ENCODE assay signal across 15 cellular contexts in the genomic region with DNA sequence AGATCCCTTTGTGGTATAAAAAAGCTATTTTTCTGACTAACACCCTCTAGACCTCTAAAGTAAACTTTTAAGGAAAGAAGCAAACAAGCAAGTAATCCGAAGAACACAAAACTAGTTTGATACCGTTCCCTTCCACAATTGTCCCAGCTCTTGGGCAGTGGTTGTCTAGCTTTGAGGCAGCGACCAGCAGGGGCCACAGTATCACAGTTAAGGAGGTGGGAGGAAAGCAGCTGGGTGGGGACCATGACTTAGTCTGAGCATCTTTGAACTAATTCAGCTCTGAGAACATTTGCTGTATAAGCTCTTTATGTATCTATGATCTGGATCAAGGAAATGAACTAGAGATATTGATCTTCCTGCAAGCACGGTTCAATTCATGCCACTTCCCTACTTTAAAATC. TPM values are rescaled to one million over a fixed set of nuclear protein-coding genes. Genes with fewer than 3 reads are reported as not detected.
A peak's percentile ranks its signal among the peaks of the same experiment; 100 is the strongest.
DNase-seq lines count a peak whose midpoint lies in the region; ATAC-seq and TF ChIP-seq lines count a peak whose summit lies in the region.
"Had no signal": no experiment of that assay in that cellular context is flagged by ENCODE, and none has a peak within 500 bp of the region (broad histone marks: within the 10 kb centered on the region; RNA-seq: fewer than 3 reads in every experiment).

No MANE protein-coding gene starts in this region.

- CTCF ChIA-PET in HCT116 (lab: Charles Lee): interaction anchor here (1.0 to 1.2 kb wide), 2 partner anchors 395 to 913 kb away, joined by 3 to 5 read pairs; no protein-coding TSS in a partner anchor

- H3K4me1 ChIP-seq in HCT116 (ENCODE audit: control insufficient read depth in 1 of 2, insufficient read depth in 2 of 2, low read length in 2 of 2): no peaks in the 10 kb centered on the region
- no peaks in the 10 kb centered on the region for H3K4me1 ChIP-seq in endodermal cell (ENCODE audit: control insufficient read depth, insufficient read depth, low read length)
- H3K4me1 ChIP-seq: A549 had no signal

- H2AFZ ChIP-seq in HCT116 (ENCODE audit: low read depth, low read length, poor library complexity, severe bottlenecking): no peak overlapping the region

- in situ Hi-C loops in SK-MEL-5 (cut with HindIII; ENCODE audit: low pct_unique_long_range_greater_than_20kb, low sequenced_read_pairs): no loop called here

- no peak overlapping the region for H3K4me3 ChIP-seq in HCT116 (replicated peaks in 1 of 2; ENCODE audit: low read depth in 1 of 2, low read length in 2 of 2)
- H3K4me3 ChIP-seq in endodermal cell (ENCODE audit: low read length): no peak overlapping the region
- H3K4me3 ChIP-seq: A549 had no signal

- H3K9me3 ChIP-seq in HCT116 (ENCODE audit: control insufficient read depth in 1 of 2, insufficient read depth in 1 of 2, low read depth in 1 of 2, low read length in 2 of 2): no peaks in the 10 kb centered on the region
- no peaks in the 10 kb centered on the region for H3K9me3 ChIP-seq in endodermal cell (ENCODE audit: control insufficient read depth, low read length)
- H3K9me3 ChIP-seq: A549 had no signal

- TF ChIP-seq RAD21 in HCT116 (IDR thresholded peaks at IDR 0.05; ENCODE audit: low read depth): peak; percentile 43

- no peak for TF ChIP-seq POLR2A in HCT116 (IDR thresholded peaks at IDR 0.05; ENCODE audit: borderline replicate concordance, extremely low read depth, insufficient read depth, insufficient read length)

- H3K36me3 ChIP-seq in HCT116 (ENCODE audit: control insufficient read depth in 1 of 2, insufficient read depth in 2 of 2, low read length in 2 of 2) (no peaks in the 10 kb centered on the region), endodermal cell (ENCODE audit: control insufficient read depth, insufficient read depth, low read length) (no peaks in the 10 kb centered on the region)

- no peak overlapping the region for H3K4me2 ChIP-seq in HCT116 (ENCODE audit: low read length)
- H3K4me2 ChIP-seq: A549 had no signal

- H3K79me2 ChIP-seq in HCT116 (ENCODE audit: insufficient read depth, low read length): no peaks in the 10 kb centered on the region

- intact Hi-C loops in HCT116 (cut with micrococcal nuclease): loop anchor here (10.0 kb wide), 1 partner anchor 1089 kb away; no protein-coding TSS in a partner anchor

- no peaks in the 10 kb centered on the region for H3K4me1 Mint-ChIP-seq in endodermal cell
- H3K4me1 Mint-ChIP-seq: CD14-positive monocyte had no signal

- no peak overlapping the region for H3K9ac ChIP-seq in HCT116 (ENCODE audit: low read length)
- H3K9ac ChIP-seq in endodermal cell (ENCODE audit: extremely low read depth, low read length, poor library complexity, severe bottlenecking): no peak overlapping the region

- no peak overlapping the region for H3K27ac ChIP-seq in C4-2B
- no peak overlapping the region for H3K27ac ChIP-seq in HCT116 (ENCODE audit: low read depth, low read length)
- H3K27ac ChIP-seq in endodermal cell (ENCODE audit: low read depth, low read length): no peak overlapping the region
- H3K27ac ChIP-seq: A549 had no signal

- BruUV-seq in HCT116 (replicated peaks; lab: Mats Ljungman, UMichigan): no TSS peak

- no peak overlapping the region for H3K27ac Mint-ChIP-seq in endodermal cell
- H3K27ac Mint-ChIP-seq: IgD-negative memory B cell had no signal

- POLR2A ChIA-PET in HCT116 (lab: Charles Lee): no interaction called here

- no peaks in the 10 kb centered on the region for H3K36me3 Mint-ChIP-seq in endodermal cell (ENCODE audit: low read depth)
- H3K36me3 Mint-ChIP-seq: CD14-positive monocyte, IgD-negative memory B cell had no signal

- RAD21 ChIA-PET in HCT116 (lab: Charles Lee; ENCODE audit: low non-redundant PET in 1 of 2, low total read pairs in 2 of 2, uncharacterized antibody in 2 of 2, unreplicated experiment in 2 of 2): interaction anchor here in 1 of 2 experiments (0.5 kb wide), 1 partner anchor 430 kb away, joined by 4 read pairs; no protein-coding TSS in a partner anchor

- no peaks in the 10 kb centered on the region for H4K20me1 ChIP-seq in HCT116 (ENCODE audit: insufficient read depth)

- WGBS in endodermal cell (ENCODE audit: insufficient coverage in 1 of 2, insufficient read length in 1 of 2), 2 experiments: 80% methylated on average over 1 to 3 of the region's 4 CpGs

- H3K27me3 ChIP-seq in HCT116 (ENCODE audit: insufficient read depth, low read length): no peaks in the 10 kb centered on the region
- H3K27me3 ChIP-seq in endodermal cell (ENCODE audit: control insufficient read depth, insufficient read depth, low read length, poor library complexity, severe bottlenecking): no peaks in the 10 kb centered on the region

- no peaks in the 10 kb centered on the region for H3K9me2 ChIP-seq in HCT116 (ENCODE audit: insufficient read depth)

- H3K9me3 Mint-ChIP-seq in endodermal cell: no peaks in the 10 kb centered on the region
- H3K9me3 Mint-ChIP-seq: IgD-negative memory B cell had no signal

- TF ChIP-seq CTCF in C4-2B (conservative IDR thresholded peaks at IDR 0.05) (peak; percentile 11; the same call in 1 of the 2 replicates), HCT116 (IDR thresholded peaks at IDR 0.05 in 2 of 3, conservative IDR thresholded peaks at IDR 0.05 in 1 of 3; ENCODE audit: borderline replicate concordance in 1 of 3, insufficient read depth in 1 of 3, low read depth in 2 of 3, low read length in 2 of 3) (0 out of 6 replicates have a peak, but pooled peaks of 2 of the 3 experiments have one; percentile 5 to 11), endodermal cell (conservative IDR thresholded peaks at IDR 0.05) (peak; percentile 59)

- no peak overlapping the region for H3K4me3 Mint-ChIP-seq in endodermal cell
- H3K4me3 Mint-ChIP-seq: CD14-positive monocyte, IgD-negative memory B cell, T-helper 17 cell had no signal

- peaks cover 2% of the 10 kb centered on the region for H3K27me3 Mint-ChIP-seq in endodermal cell (ENCODE audit: insufficient read depth)
- H3K27me3 Mint-ChIP-seq: T-helper 17 cell had no signal

- ATAC-seq in HCT116 (0 out of 2 replicates have a peak, but pooled peaks have one; percentile 35), HG03025 (IDR thresholded peaks at IDR 0.05; ENCODE audit: low FRiP score, unreplicated experiment) (no peak)
- no peak for ATAC-seq in stimulated activated naive CD8-positive, alpha-beta T cell treated with anti-CD3 and anti-CD28 coated beads, Interleukin-15, Interleukin-2, amounts not matched to agents 100 U/mL and 50 U/mL, for 24 hours
- ATAC-seq: T-helper 17 cell had no signal

- DNase-seq in HCT116 (ENCODE audit: low read depth, low spot score): no peak
- DNase-seq in SK-MEL-5 (ENCODE audit: low read depth, low spot score): peak; percentile 17
- DNase-seq in endodermal cell: peak; percentile 57
- no peak for DNase-seq in stimulated activated naive CD8-positive, alpha-beta T cell treated with anti-CD3 and anti-CD28 coated beads, Interleukin-15, Interleukin-2, amounts not matched to agents 100 U/mL and 50 U/mL, for 24 hours
- no peak for DNase-seq in NCI-H510A treated with DMSO at 0.1 percent for 48 hours (lab: John Stamatoyannopoulos, UW)
- DNase-seq: NCI-H1417, NCI-H1930, NCI-H446 treated with DMSO at 0.1 percent for 48 hours, SHP77 treated with DMSO at 0.1 percent for 48 hours, T-helper 17 cell had no signal

TF ChIP-seq in HCT116, 20 proteins besides CTCF, POLR2A, EP300 and RAD21:
- no peak for TF ChIP-seq YY1 (IDR thresholded peaks at IDR 0.05; ENCODE audit: extremely low read depth, insufficient replicate concordance, low read depth, low read length)
- TF ChIP-seq EZH2phosphoT487 (IDR thresholded peaks at IDR 0.05; ENCODE audit: borderline replicate concordance): no peak
- TF ChIP-seq SP1 (IDR thresholded peaks at IDR 0.05; ENCODE audit: low read depth): no peak
- TF ChIP-seq EZH2 (IDR thresholded peaks at IDR 0.05): no peak
- no peak for TF ChIP-seq ZFX (IDR thresholded peaks at IDR 0.05)
- TF ChIP-seq TCF7L2 (IDR thresholded peaks at IDR 0.05; ENCODE audit: borderline replicate concordance, extremely low read depth, insufficient read depth, insufficient read length): no peak
- TF ChIP-seq CBX3 (IDR thresholded peaks at IDR 0.05; ENCODE audit: low read depth): no peak
- TF ChIP-seq ELF1 (IDR thresholded peaks at IDR 0.05; ENCODE audit: borderline replicate concordance, low read depth): no peak
- no peak for TF ChIP-seq ZNF274 (IDR thresholded peaks at IDR 0.05; ENCODE audit: low read depth, low read length)
- TF ChIP-seq FOSL1 (IDR thresholded peaks at IDR 0.05; ENCODE audit: low read depth): no peak
- no peak for TF ChIP-seq ZBTB33 (IDR thresholded peaks at IDR 0.05; ENCODE audit: extremely low read depth, insufficient replicate concordance, low read length)
- TF ChIP-seq SRF (IDR thresholded peaks at IDR 0.05; ENCODE audit: low read depth): no peak

RNA-seq across cellular contexts. Expression of gene SF3B1, which starts 51.0 kb away (rescaled TPM):
- total RNA-seq in HCT116 (2021; ENCODE audit: unreplicated experiment) (282 TPM), endodermal cell (100 to 1,000 TPM; 308 to 356 TPM)
- 194 and 213 TPM in 2 replicates for polyA plus RNA-seq in HCT116 (2012)
- 202 and 219 TPM in 2 replicates for total RNA-seq in SK-MEL-5 (2014; rRNA removed; shearing (Covaris generic))
- polyA plus RNA-seq in SK-MEL-5 (2015; cell fraction: cytosol; rRNA removed): 104 and 121 TPM in 2 replicates
- polyA plus RNA-seq in SK-MEL-5 (2015; cell fraction: nucleus; rRNA removed): 1,790 and 1,920 TPM in 2 replicates
- 331 TPM for polyA plus RNA-seq in endodermal cell (2013, experiment 1 of 2)
- 308 TPM for polyA plus RNA-seq in endodermal cell (2013, experiment 2 of 2)

Comparison
In these comparisons a context has a peak if more than half of its experiments do, and no peak if none do; other contexts are left out.
1. CTCF ChIP-seq: peak in every context shown above with its lines; median percentile 59 in endodermal cell; 11 in C4-2B; 8 in HCT116.
2. DNase-seq: peak in SK-MEL-5 (single experiment) and endodermal cell (single experiment); none in HCT116 (single experiment), stimulated activated naive CD8-positive, alpha-beta T cell treated with anti-CD3 and anti-CD28 coated beads, Interleukin-15, Interleukin-2, amounts not matched to agents 100 U/mL and 50 U/mL, for 24 hours (single experiment) and NCI-H510A treated with DMSO at 0.1 percent for 48 hours (single experiment).